Comparison of ENCODE assay signal across 1 cellular context in genomic region chr15:66356359-66357236, GRCh38.
TF ChIP-seq lines count a peak whose summit lies in the region.

TIPIN (minus strand) TSS chr15:66356685; CDS start chr15:66352947, 3,738 bp downstream.

TF ChIP-seq in GM12878, 131 proteins besides CTCF, POLR2A, EP300 and RAD21 (continued from another document and continues in another):
- TF ChIP-seq ZBTB11 (CRISPR knock-in tag; IDR thresholded peaks at IDR 0.05) = no peak
- no peak for TF ChIP-seq ZZZ3 (IDR thresholded peaks at IDR 0.05; ENCODE audit: control insufficient read depth, insufficient read length, low read depth)
- no peak for TF ChIP-seq ZBTB4 (CRISPR knock-in tag; IDR thresholded peaks at IDR 0.05)
- TF ChIP-seq BCLAF1 (IDR thresholded peaks at IDR 0.05) = no peak
- no peak for TF ChIP-seq JUNB (IDR thresholded peaks at IDR 0.05)
- no peak for TF ChIP-seq ZNF592 (IDR thresholded peaks at IDR 0.05)
- TF ChIP-seq DPF2 (IDR thresholded peaks at IDR 0.05) = no peak
- no peak for TF ChIP-seq BACH1 (IDR thresholded peaks at IDR 0.05; ENCODE audit: borderline replicate concordance)
- 0 out of 2 replicates have a peak, but pooled peaks have one; percentile 34 for TF ChIP-seq NR2F1 (conservative IDR thresholded peaks at IDR 0.05)
- TF ChIP-seq NFIC (IDR thresholded peaks at IDR 0.05; ENCODE audit: low read depth, low read length) = no peak
- TF ChIP-seq EGR1 (IDR thresholded peaks at IDR 0.05; ENCODE audit: borderline replicate concordance in 1 of 2, low read depth in 2 of 2, low read length in 2 of 2) = no peak
- no peak for TF ChIP-seq NKRF (conservative IDR thresholded peaks at IDR 0.05)
- no peak for TF ChIP-seq ZSCAN29 (IDR thresholded peaks at IDR 0.05)
- no peak for TF ChIP-seq SUZ12 (IDR thresholded peaks at IDR 0.05; ENCODE audit: unreplicated experiment)
- peak; percentile 79 for TF ChIP-seq MLLT1 (IDR thresholded peaks at IDR 0.05)
- peak; percentile 79 for TF ChIP-seq PKNOX1 (IDR thresholded peaks at IDR 0.05)
- TF ChIP-seq TAF1 (IDR thresholded peaks at IDR 0.05; ENCODE audit: borderline replicate concordance, low read depth, low read length) = peak; percentile 60; the same call in 1 of the 2 replicates
- peak; percentile 35; the same call in 1 of the 2 replicates for TF ChIP-seq ZBED1 (IDR thresholded peaks at IDR 0.05; ENCODE audit: borderline replicate concordance)
- no peak; the same call in 1 of the 2 replicates for TF ChIP-seq STAT1 (conservative IDR thresholded peaks at IDR 0.05)
- no peak for TF ChIP-seq MTA2 (IDR thresholded peaks at IDR 0.05; ENCODE audit: low read depth)
- TF ChIP-seq HDAC6 (IDR thresholded peaks at IDR 0.05; ENCODE audit: unreplicated experiment) = no peak
- peak; percentile 87; the same call in 1 of the 2 replicates for TF ChIP-seq SMAD5 (IDR thresholded peaks at IDR 0.05; ENCODE audit: low read depth)
- no peak for TF ChIP-seq ATF2 (IDR thresholded peaks at IDR 0.05; ENCODE audit: low read length)
- peak; percentile 34; the same call in 1 of the 2 replicates for TF ChIP-seq ZBTB40 (IDR thresholded peaks at IDR 0.05; ENCODE audit: borderline replicate concordance)
- no peak for TF ChIP-seq BMI1 (IDR thresholded peaks at IDR 0.05; ENCODE audit: borderline replicate concordance)
- TF ChIP-seq HDGF (IDR thresholded peaks at IDR 0.05) = 0 out of 2 replicates have a peak, but pooled peaks have one; percentile 22
- TF ChIP-seq FOS (IDR thresholded peaks at IDR 0.05; ENCODE audit: borderline replicate concordance, extremely low read depth, insufficient read length) = no peak
- TF ChIP-seq RELA (IDR thresholded peaks at IDR 0.05; ENCODE audit: borderline replicate concordance, partially characterized antibody) = no peak
- TF ChIP-seq KLF5 (IDR thresholded peaks at IDR 0.05; ENCODE audit: partially characterized antibody) = no peak
- TF ChIP-seq PAX5 (IDR thresholded peaks at IDR 0.05; ENCODE audit: borderline replicate concordance, low read depth, low read length) = no peak
